ENCODE assay signal across 1 cellular context in genomic region chr19:19900124-19900523, GRCh38.
TF ChIP-seq lines count a peak whose summit lies in the region.

No MANE protein-coding gene starts in this region.

TF ChIP-seq in GM12878, 131 proteins besides CTCF, POLR2A, EP300 and RAD21:
- TF ChIP-seq MXI1 (IDR thresholded peaks at IDR 0.05; ENCODE audit: low read depth, low read length): no peak
- 0 out of 4 replicates have a peak, but pooled peaks of 1 of the 2 experiments have one; percentile 7 for TF ChIP-seq SRF (IDR thresholded peaks at IDR 0.05; ENCODE audit: low read depth in 2 of 2, low read length in 2 of 2)
TF ChIP-seq in GM12878: peak in this region for 1.
